In genomic region chr2:43882312-43882711, GRCh38 we compare ENCODE assay signal across 2 cellular contexts.
TF ChIP-seq lines count a peak whose summit lies in the region.

No MANE protein-coding gene starts in this region.

TF ChIP-seq in IMR-90, 13 proteins besides CTCF, POLR2A, EP300 and RAD21:
- no peak for TF ChIP-seq RFX5 (IDR thresholded peaks at IDR 0.05; ENCODE audit: low read depth, low read length)
- no peak for TF ChIP-seq USF2 (IDR thresholded peaks at IDR 0.05; ENCODE audit: low read depth, low read length)
- no peak for TF ChIP-seq FOS (IDR thresholded peaks at IDR 0.05; ENCODE audit: low read depth, low read length)
- TF ChIP-seq BHLHE40 (IDR thresholded peaks at IDR 0.05; ENCODE audit: low read depth, low read length), result no peak
- TF ChIP-seq CHD1 (IDR thresholded peaks at IDR 0.05; ENCODE audit: low read depth, low read length), result no peak
- TF ChIP-seq MAZ (IDR thresholded peaks at IDR 0.05; ENCODE audit: borderline replicate concordance, low read depth, low read length), result no peak
- no peak for TF ChIP-seq NFE2L2 (IDR thresholded peaks at IDR 0.05; ENCODE audit: low read depth, low read length)

TF ChIP-seq in HepG2, 621 proteins besides CTCF, POLR2A, EP300 and RAD21 (continues in another document):
- TF ChIP-seq ZNF589 (CRISPR knock-in tag; conservative IDR thresholded peaks at IDR 0.05) (no peak), ZBTB49 (CRISPR knock-in tag; IDR thresholded peaks at IDR 0.05; ENCODE audit: borderline replicate concordance) (no peak), ZNF335 (CRISPR knock-in tag; IDR thresholded peaks at IDR 0.05) (no peak), HNRNPLL (IDR thresholded peaks at IDR 0.05; ENCODE audit: low read depth, low read length, poor library complexity, severe bottlenecking) (no peak), PAF1 (CRISPR knock-in tag; IDR thresholded peaks at IDR 0.05) (0 out of 2 replicates have a peak, but pooled peaks have one; percentile 53), BHLHE40 (IDR thresholded peaks at IDR 0.05; ENCODE audit: low read length) (no peak), ZNF512B (CRISPR knock-in tag; IDR thresholded peaks at IDR 0.05; ENCODE audit: borderline replicate concordance) (peak; percentile 31; the same call in 1 of the 2 replicates), ZNF597 (CRISPR knock-in tag; IDR thresholded peaks at IDR 0.05) (no peak), ZNF414 (CRISPR knock-in tag; IDR thresholded peaks at IDR 0.05) (no peak), MIER2 (CRISPR knock-in tag; IDR thresholded peaks at IDR 0.05) (no peak), ZNF879 (CRISPR knock-in tag; IDR thresholded peaks at IDR 0.05) (0 out of 2 replicates have a peak, but pooled peaks have one; percentile 53), ZNF317 (CRISPR knock-in tag; IDR thresholded peaks at IDR 0.05) (peak; percentile 94), ZNF292 (CRISPR knock-in tag; IDR thresholded peaks at IDR 0.05; ENCODE audit: borderline replicate concordance, low read depth) (0 out of 2 replicates have a peak, but pooled peaks have one; percentile 14), ARNT2 (CRISPR knock-in tag; IDR thresholded peaks at IDR 0.05; ENCODE audit: low read depth) (no peak), GATAD2A (CRISPR knock-in tag; IDR thresholded peaks at IDR 0.05) (0 out of 2 replicates have a peak, but pooled peaks have one; percentile 16), ZNF354B (CRISPR knock-in tag; IDR thresholded peaks at IDR 0.05) (no peak), RARG (CRISPR knock-in tag; IDR thresholded peaks at IDR 0.05; ENCODE audit: low read depth) (no peak), ISX (CRISPR knock-in tag; conservative IDR thresholded peaks at IDR 0.05) (no peak), NR1H2 (CRISPR knock-in tag; IDR thresholded peaks at IDR 0.05; ENCODE audit: borderline replicate concordance, low read depth) (no peak), CEBPB (IDR thresholded peaks at IDR 0.05; ENCODE audit: borderline replicate concordance, low read depth, low read length) (peak; percentile 48; the same call in 1 of the 2 replicates), ZNF30 (CRISPR knock-in tag; IDR thresholded peaks at IDR 0.05) (no peak), FOXP1 (IDR thresholded peaks at IDR 0.05) (no peak), FOXP1 (CRISPR knock-in tag; IDR thresholded peaks at IDR 0.05) (peak; percentile 35; the same call in 1 of the 2 replicates), ZBTB37 (CRISPR knock-in tag; IDR thresholded peaks at IDR 0.05) (no peak), KDM1A (CRISPR knock-in tag; IDR thresholded peaks at IDR 0.05) (no peak), ZNF441 (CRISPR knock-in tag; IDR thresholded peaks at IDR 0.05; ENCODE audit: borderline replicate concordance) (no peak), ZHX1 (CRISPR knock-in tag; IDR thresholded peaks at IDR 0.05; ENCODE audit: low read depth) (no peak), ZNF446 (CRISPR knock-in tag; IDR thresholded peaks at IDR 0.05) (no peak), TCF7L2 (IDR thresholded peaks at IDR 0.05; ENCODE audit: low read depth, low read length) (no peak), ZUFSP (CRISPR knock-in tag; IDR thresholded peaks at IDR 0.05; ENCODE audit: borderline replicate concordance) (no peak), HOXA5 (CRISPR knock-in tag; IDR thresholded peaks at IDR 0.05) (no peak), HNRNPK (IDR thresholded peaks at IDR 0.05; ENCODE audit: low read depth, low read length, poor library complexity, severe bottlenecking) (no peak), PCBP1 (IDR thresholded peaks at IDR 0.05; ENCODE audit: borderline replicate concordance, low read depth, low read length) (no peak), FOXO4 (CRISPR knock-in tag; conservative IDR thresholded peaks at IDR 0.05) (0 out of 2 replicates have a peak, but pooled peaks have one; percentile 27), SKI (IDR thresholded peaks at IDR 0.05; ENCODE audit: partially characterized antibody) (no peak), MTA3 (CRISPR knock-in tag; IDR thresholded peaks at IDR 0.05) (no peak), TAF15 (IDR thresholded peaks at IDR 0.05; ENCODE audit: low read depth, low read length, poor library complexity, severe bottlenecking) (no peak), ZEB1 (IDR thresholded peaks at IDR 0.05; ENCODE audit: insufficient replicate concordance, low read depth) (no peak), SRSF4 (IDR thresholded peaks at IDR 0.05; ENCODE audit: low read depth, low read length, poor library complexity, severe bottlenecking) (no peak), PRDM15 (CRISPR knock-in tag; IDR thresholded peaks at IDR 0.05) (no peak), SALL1 (CRISPR knock-in tag; IDR thresholded peaks at IDR 0.05) (peak; percentile 32; the same call in 1 of the 2 replicates), ZNF75D (CRISPR knock-in tag; IDR thresholded peaks at IDR 0.05; ENCODE audit: borderline replicate concordance) (no peak)
